Comparison of ENCODE assay signal across 1 cellular context in genomic region chr1:211182746-211183145, GRCh38.
TF ChIP-seq lines count a peak whose summit lies in the region.

No MANE protein-coding gene starts in this region.

TF ChIP-seq in GM12878, 131 proteins besides CTCF, POLR2A, EP300 and RAD21 (continued from another document):
- no peak for TF ChIP-seq CUX1 (IDR thresholded peaks at IDR 0.05; ENCODE audit: insufficient replicate concordance, low read depth, low read length)
- no peak for TF ChIP-seq RFX5 (IDR thresholded peaks at IDR 0.05; ENCODE audit: low read depth, low read length)
- TF ChIP-seq IKZF2 (IDR thresholded peaks at IDR 0.05): no peak
- no peak for TF ChIP-seq MAX (IDR thresholded peaks at IDR 0.05; ENCODE audit: low read depth, low read length)
- TF ChIP-seq RB1 (IDR thresholded peaks at IDR 0.05; ENCODE audit: borderline replicate concordance): no peak
- TF ChIP-seq NFIC (IDR thresholded peaks at IDR 0.05; ENCODE audit: low read depth, low read length): no peak
- TF ChIP-seq IRF5 (IDR thresholded peaks at IDR 0.05; ENCODE audit: borderline replicate concordance): no peak
- TF ChIP-seq MTA3 (IDR thresholded peaks at IDR 0.05; ENCODE audit: borderline replicate concordance, low read length): no peak
- no peak for TF ChIP-seq POLR2AphosphoS5 (IDR thresholded peaks at IDR 0.05; ENCODE audit: low read length)
- no peak for TF ChIP-seq BHLHE40 (IDR thresholded peaks at IDR 0.05; ENCODE audit: borderline replicate concordance in 1 of 2, low read depth in 2 of 2, low read length in 1 of 2)
- TF ChIP-seq CREB1 (IDR thresholded peaks at IDR 0.05; ENCODE audit: low read depth): no peak
